In genomic region chr16:26599786-26600107, GRCh38 we compare ENCODE assay signal across 19 cellular contexts.
DNase-seq lines count a peak whose midpoint lies in the region; ATAC-seq and TF ChIP-seq lines count a peak whose summit lies in the region.
"Had no signal": no experiment of that assay in that cellular context is flagged by ENCODE, and none has a peak within 500 bp of the region (broad histone marks: within the 10 kb centered on the region; RNA-seq: fewer than 3 reads in every experiment).

No MANE protein-coding gene starts in this region.

- no peak overlapping the region for H4K8ac ChIP-seq in H9 (replicated peaks; ENCODE audit: insufficient read length, low read depth, low read length)

- no peaks in the 10 kb centered on the region for H3K79me1 ChIP-seq in H9 (ENCODE audit: insufficient read depth, low read depth, low read length, poor library complexity, severe bottlenecking)

- H3K4me2 ChIP-seq in H9 (ENCODE audit: insufficient read depth, insufficient read length, low read length) = peak overlapping the region; percentile 2

- no peak overlapping the region for H3K23ac ChIP-seq in H9 (ENCODE audit: insufficient read length, low read depth, low read length)

- H3K4me3 Mint-ChIP-seq in CD8-positive, alpha-beta memory T cell = peak overlapping the region in 1 of 7 donors; percentile 35
- H3K4me3 Mint-ChIP-seq in H9 = no peak overlapping the region
- peak overlapping the region; percentile 43 for H3K4me3 Mint-ChIP-seq in activated T-helper 1 cell treated with anti-CD3 and anti-CD28 coated beads, Interleukin-12 subunit alpha, Interleukin-12 subunit beta, Interleukin-2, Interleukin-4 antibody, amounts not matched to agents 30 ng/mL and 10 ng/mL and 1 ng/mL, durations not matched to agents 14 hours and 24 hours and 36 hours

- peak overlapping the region in 5 of 8 donors; percentile 66 to 89 (median 86) for H3K27ac Mint-ChIP-seq in CD8-positive, alpha-beta memory T cell
- H3K27ac Mint-ChIP-seq in H9 = peak overlapping the region in 2 of 3 experiments; percentile 93 to 94; a peak in 5 of 7 replicates
- peak overlapping the region; percentile 97 for H3K27ac Mint-ChIP-seq in activated T-helper 1 cell treated with anti-CD3 and anti-CD28 coated beads, Interleukin-12 subunit alpha, Interleukin-12 subunit beta, Interleukin-2, Interleukin-4 antibody, amounts not matched to agents 30 ng/mL and 10 ng/mL and 1 ng/mL, durations not matched to agents 14 hours and 24 hours and 36 hours

- H3K79me2 ChIP-seq in H9 (ENCODE audit: insufficient read depth, low read length) = no peaks in the 10 kb centered on the region

- no peak overlapping the region for H2BK20ac ChIP-seq in H9 (ENCODE audit: low read depth, low read length, poor library complexity, severe bottlenecking)

- H3K9ac ChIP-seq in H9 (ENCODE audit: extremely low read depth, insufficient read length, low read length) = no peak overlapping the region

- POLR2A ChIA-PET in CD8-positive, alpha-beta memory T cell (lab: Charles Lee) = no interaction called here

- no peak overlapping the region for H4K91ac ChIP-seq in H9 (ENCODE audit: insufficient read length, low read depth, low read length)

- no peak for DNase-seq in CD8-positive, alpha-beta memory T cell
- no peak for DNase-seq in H9
- DNase-seq in activated T-helper 1 cell treated with anti-CD3 and anti-CD28 coated beads, Interleukin-12 subunit alpha, Interleukin-12 subunit beta, Interleukin-2, Interleukin-4 antibody, amounts not matched to agents 30 ng/mL and 10 ng/mL and 1 ng/mL, durations not matched to agents 14 hours and 24 hours and 36 hours (ENCODE audit: low spot score) = peak; percentile 31
- DNase-seq in iPS DF 19.7 (ENCODE audit: low read depth, low spot score) = peak; percentile 33
- DNase-seq in NCI-H2171 (lab: John Stamatoyannopoulos, UW) = no peak
- no peak for DNase-seq in upper lobe of left lung
- no peak for DNase-seq in OCI-M1 (lab: John Stamatoyannopoulos, UW)
- DNase-seq: activated CD4-positive, alpha-beta T cell treated with anti-CD3 and anti-CD28 coated beads for 48 hours; activated T-cell treated with anti-CD3 and anti-CD28 coated beads, Interleukin-2, amount 50 U/mL, for 48 hours; amygdala; foreskin fibroblast; lower lobe of right lung; NCI-H1417; NCI-H2107; NCI-H526; small intestine; stimulated activated CD4-positive, alpha-beta T cell treated with anti-CD3 and anti-CD28 coated beads, Interleukin-2, amount 100 ng/mL, for 48 hours had no signal

- no peaks in the 10 kb centered on the region for H3K9me3 Mint-ChIP-seq in CD8-positive, alpha-beta memory T cell
- H3K9me3 Mint-ChIP-seq in H9 = no peaks in the 10 kb centered on the region
- peaks cover 26% of the 10 kb centered on the region for H3K9me3 Mint-ChIP-seq in activated T-helper 1 cell treated with anti-CD3 and anti-CD28 coated beads, Interleukin-12 subunit alpha, Interleukin-12 subunit beta, Interleukin-2, Interleukin-4 antibody, amounts not matched to agents 30 ng/mL and 10 ng/mL and 1 ng/mL, durations not matched to agents 14 hours and 24 hours and 36 hours

- no peaks in the 10 kb centered on the region for H4K20me1 ChIP-seq in H9 (ENCODE audit: control insufficient read depth, insufficient read depth, insufficient read length)

- H3K14ac ChIP-seq in H9 (ENCODE audit: insufficient read depth, low read length) = no peak overlapping the region

- H3K18ac ChIP-seq in H9 (ENCODE audit: insufficient read length, low read depth, low read length) = no peak overlapping the region

- intact Hi-C loops in activated T-helper 1 cell treated with anti-CD3 and anti-CD28 coated beads, Interleukin-12 subunit alpha, Interleukin-12 subunit beta, Interleukin-2, Interleukin-4 antibody, amounts not matched to agents 30 ng/mL and 10 ng/mL and 1 ng/mL, durations not matched to agents 14 hours and 24 hours and 36 hours (cut with micrococcal nuclease) = loop anchor here (1.0 to 5.0 kb wide), 7 partner anchors 8 to 1487 kb away; partner anchors contain the start of gene LCMT1

- no peak overlapping the region for H3T11ph ChIP-seq in H9 (ENCODE audit: low read length)

- no peaks in the 10 kb centered on the region for H3K27me3 ChIP-seq in CD8-positive, alpha-beta memory T cell (ENCODE audit: insufficient read depth, low read length, poor library complexity, severe bottlenecking)
- H3K27me3 ChIP-seq in H9 (ENCODE audit: insufficient read depth, low read length) (no peaks in the 10 kb centered on the region), upper lobe of left lung (no peaks in the 10 kb centered on the region)
- H3K27me3 ChIP-seq: neutrophil had no signal

- no peak overlapping the region for H3K56ac ChIP-seq in H9 (ENCODE audit: insufficient read length, low read depth, low read length)

- H2AK5ac ChIP-seq in H9 (ENCODE audit: insufficient read length, low read length) = no peak overlapping the region

- H2BK15ac ChIP-seq in H9 (ENCODE audit: low read depth, low read length) = no peak overlapping the region

- H3K4me1 ChIP-seq in CD8-positive, alpha-beta memory T cell (ENCODE audit: insufficient read depth, low read length) = peaks cover 15% of the 10 kb centered on the region
- peaks cover 10% of the 10 kb centered on the region; the same call in 1 of the 2 replicates for H3K4me1 ChIP-seq in H9 (ENCODE audit: insufficient read depth, low read length)
- H3K4me1 ChIP-seq in upper lobe of left lung = no peaks in the 10 kb centered on the region
- H3K4me1 ChIP-seq: lower lobe of right lung had no signal

- H4K5ac ChIP-seq in H9 (ENCODE audit: insufficient read length, low read depth, low read length) = no peak overlapping the region

- H2AFZ ChIP-seq in H9 (ENCODE audit: low read length) = no peak overlapping the region

- WGBS in H9 (ENCODE audit: extremely low coverage, insufficient read length, low lambda C conversion rate) = no CpG with 5 or more reads among the region's 2 CpGs
- WGBS in upper lobe of left lung, 2 donors = 47 to 53% methylated on average over 2 of the region's 2 CpGs

- CTCF ChIA-PET in CD8-positive, alpha-beta memory T cell (lab: Charles Lee) = no interaction called here

- no peaks in the 10 kb centered on the region for H3K27me3 Mint-ChIP-seq in CD8-positive, alpha-beta memory T cell
- no peaks in the 10 kb centered on the region; the same call in none of the 2 replicates for H3K27me3 Mint-ChIP-seq in H9 (ENCODE audit: low read depth)
- H3K27me3 Mint-ChIP-seq in activated T-helper 1 cell treated with anti-CD3 and anti-CD28 coated beads, Interleukin-12 subunit alpha, Interleukin-12 subunit beta, Interleukin-2, Interleukin-4 antibody, amounts not matched to agents 30 ng/mL and 10 ng/mL and 1 ng/mL, durations not matched to agents 14 hours and 24 hours and 36 hours (ENCODE audit: insufficient read depth) = no peaks in the 10 kb centered on the region

- no peaks in the 10 kb centered on the region for H3K36me3 ChIP-seq in CD8-positive, alpha-beta memory T cell (ENCODE audit: insufficient read depth, low read length)
- no peaks in the 10 kb centered on the region for H3K36me3 ChIP-seq in upper lobe of left lung
- H3K36me3 ChIP-seq: lower lobe of right lung, neutrophil had no signal

- no peak for TF ChIP-seq POLR2A in upper lobe of left lung (IDR thresholded peaks at IDR 0.05)

- no peaks in the 10 kb centered on the region for H3K9me3 ChIP-seq in CD8-positive, alpha-beta memory T cell (ENCODE audit: low read length)
- H3K9me3 ChIP-seq in H9 (ENCODE audit: control insufficient read depth, low read depth, low read length) (no peaks in the 10 kb centered on the region), upper lobe of left lung (no peaks in the 10 kb centered on the region)
- H3K9me3 ChIP-seq: lower lobe of right lung, neutrophil had no signal

- no peak overlapping the region for H2BK120ac ChIP-seq in H9 (ENCODE audit: low read depth, low read length, poor library complexity, severe bottlenecking)

- H3K4ac ChIP-seq in H9 (ENCODE audit: low read depth, low read length) = no peak overlapping the region

- H3K27ac ChIP-seq in CD8-positive, alpha-beta memory T cell (ENCODE audit: low read depth, low read length) = no peak overlapping the region
- peak overlapping the region; percentile 30 for H3K27ac ChIP-seq in H9 (ENCODE audit: insufficient read length, low read depth, low read length)
- H3K27ac ChIP-seq in upper lobe of left lung = no peak overlapping the region
- H3K27ac ChIP-seq: lower lobe of right lung, neutrophil had no signal

- H3K4me3 ChIP-seq in CD8-positive, alpha-beta memory T cell (ENCODE audit: low read length) = no peak overlapping the region
- no peak overlapping the region for H3K4me3 ChIP-seq in upper lobe of left lung
- H3K4me3 ChIP-seq: lower lobe of right lung had no signal

- H3K36me3 Mint-ChIP-seq in CD8-positive, alpha-beta memory T cell = no peaks in the 10 kb centered on the region
- peaks cover 0 to 3% (median 0%) of the 10 kb centered on the region in 3 experiments; a peak in 1 of 7 replicates for H3K36me3 Mint-ChIP-seq in H9 (ENCODE audit: insufficient read depth in 1 of 3, low read depth in 3 of 3)
- peaks cover 31% of the 10 kb centered on the region for H3K36me3 Mint-ChIP-seq in activated T-helper 1 cell treated with anti-CD3 and anti-CD28 coated beads, Interleukin-12 subunit alpha, Interleukin-12 subunit beta, Interleukin-2, Interleukin-4 antibody, amounts not matched to agents 30 ng/mL and 10 ng/mL and 1 ng/mL, durations not matched to agents 14 hours and 24 hours and 36 hours (ENCODE audit: low read depth)

- H2BK5ac ChIP-seq in H9 (ENCODE audit: insufficient read length, low read length) = no peak overlapping the region

- no peaks in the 10 kb centered on the region for H3K23me2 ChIP-seq in H9 (ENCODE audit: insufficient read length, low read depth, low read length, poor library complexity, severe bottlenecking)

- TF ChIP-seq CTCF in H9 (conservative IDR thresholded peaks at IDR 0.05) (no peak), upper lobe of left lung (IDR thresholded peaks at IDR 0.05) (no peak)

- H2BK12ac ChIP-seq in H9 (ENCODE audit: insufficient read length, low read depth, low read length) = peak overlapping the region; percentile 92

- no peak for TF ChIP-seq EP300 in upper lobe of left lung (IDR thresholded peaks at IDR 0.05)

- H3K4me1 Mint-ChIP-seq in CD8-positive, alpha-beta memory T cell = peaks cover 27 to 56% (median 29%) of the 10 kb centered on the region in 3 donors
- peaks cover 23 to 27% of the 10 kb centered on the region in 2 experiments for H3K4me1 Mint-ChIP-seq in H9
- peaks cover 85% of the 10 kb centered on the region for H3K4me1 Mint-ChIP-seq in activated T-helper 1 cell treated with anti-CD3 and anti-CD28 coated beads, Interleukin-12 subunit alpha, Interleukin-12 subunit beta, Interleukin-2, Interleukin-4 antibody, amounts not matched to agents 30 ng/mL and 10 ng/mL and 1 ng/mL, durations not matched to agents 14 hours and 24 hours and 36 hours (ENCODE audit: low read depth)

- ATAC-seq in upper lobe of left lung (ENCODE audit: low FRiP score in 2 of 2) (no peak), HG03025 (IDR thresholded peaks at IDR 0.05; ENCODE audit: low FRiP score, unreplicated experiment) (no peak)
- ATAC-seq: lower lobe of right lung had no signal

Comparison
In these comparisons a context has a peak if more than half of its experiments do, and no peak if none do; other contexts are left out.
1. DNase-seq: peak in activated T-helper 1 cell treated with anti-CD3 and anti-CD28 coated beads, Interleukin-12 subunit alpha, Interleukin-12 subunit beta, Interleukin-2, Interleukin-4 antibody, amounts not matched to agents 30 ng/mL and 10 ng/mL and 1 ng/mL, durations not matched to agents 14 hours and 24 hours and 36 hours (single experiment) and iPS DF 19.7 (single experiment); none in CD8-positive, alpha-beta memory T cell (0 of 5), H9 (single experiment), NCI-H2171 (single experiment), upper lobe of left lung (0 of 2) and OCI-M1 (single experiment).
2. Peak in every context shown above with its lines, with median percentiles within 50 percentile points of each other: H3K27ac Mint-ChIP-seq.